ENCODE assay signal across 2 cellular contexts in genomic region chr6:21345704-21346103, GRCh38.
DNase-seq lines count a peak whose midpoint lies in the region; ATAC-seq, FAIRE-seq and TF ChIP-seq lines count a peak whose summit lies in the region.
"Not testable (repeated sequence)": the region's sequence is repeated elsewhere in the genome, so short reads cannot be mapped to it uniquely, and the experiment has no call there.

No MANE protein-coding gene starts in this region.

- not testable (repeated sequence) for H3K9me3 ChIP-seq in HEK293 (ENCODE audit: control insufficient read depth, insufficient read depth, low read depth, low read length); K562 (replicated peaks; ENCODE audit: control insufficient read depth, insufficient read depth, low read depth, low read length)

- not testable (repeated sequence) for DNase-seq in K562 (ENCODE audit: extremely low read depth in 1 of 4, low spot score in 3 of 4)

- not testable (repeated sequence) for TF ChIP-seq POLR2A in K562 (conservative IDR thresholded peaks at IDR 0.05)

- in situ Hi-C loops in K562 (cut with MboI): not testable (repeated sequence)

- 6% methylated on average over 1 of the region's 1 CpG for WGBS in K562 (ENCODE audit: insufficient coverage, low coverage, missing lambda C conversion rate)

- not testable (repeated sequence) for TF ChIP-seq EP300 in K562 (IDR thresholded peaks at IDR 0.05; ENCODE audit: low read length)

- not testable (repeated sequence) for H3K36me3 ChIP-seq in HEK293 (ENCODE audit: control insufficient read depth in 2 of 2, insufficient read depth in 1 of 2, low read length in 2 of 2); K562 (ENCODE audit: control insufficient read depth, insufficient read depth, low read length)

- not testable (repeated sequence) for TF ChIP-seq RAD21 in K562 (CRISPR knock-in tag; conservative IDR thresholded peaks at IDR 0.05 in 1 of 2, IDR thresholded peaks at IDR 0.05 in 1 of 2)

- H3K4me1 ChIP-seq in HEK293 (ENCODE audit: control insufficient read depth, insufficient read depth, low read length): peaks cover 15% of the 10 kb centered on the region
- not testable (repeated sequence) for H3K4me1 ChIP-seq in K562 (replicated peaks in 1 of 2; ENCODE audit: control insufficient read depth in 2 of 2, insufficient read depth in 2 of 2, low read length in 2 of 2)

- H3K9me1 ChIP-seq in K562 (ENCODE audit: control insufficient read depth, insufficient read depth, low read length): not testable (repeated sequence)

- not testable (repeated sequence) for H3K27me3 ChIP-seq in K562 (ENCODE audit: control insufficient read depth in 2 of 2, insufficient read depth in 2 of 2, low read length in 2 of 2)

- BruUV-seq in K562 (replicated peaks; lab: Mats Ljungman, UMichigan): not testable (repeated sequence)

- not testable (repeated sequence) for TF ChIP-seq CTCF in HEK293 (tag by site-specific recombination; IDR thresholded peaks at IDR 0.05); K562 (IDR thresholded peaks at IDR 0.05 in 2 of 3, conservative IDR thresholded peaks at IDR 0.05 in 1 of 3; ENCODE audit: insufficient read depth in 2 of 3, low read depth in 1 of 3, low read length in 3 of 3)

- H3K4me3 ChIP-seq in HEK293 (ENCODE audit: low read depth, low read length); K562: not testable (repeated sequence)

- CTCF ChIA-PET in HEK293 (lab: Yijun Ruan, JAX); K562 (lab: Yijun Ruan, JAX; ENCODE audit: low intra/inter-chr PET ratio): not testable (repeated sequence)

- FAIRE-seq in K562 (lab: Jason Lieb, UNC): not testable (repeated sequence)

- not testable (repeated sequence) for H4K20me1 ChIP-seq in K562 (replicated peaks; ENCODE audit: control insufficient read depth, insufficient read depth, low read length)

- intact Hi-C loops in K562 (cut with micrococcal nuclease): not testable (repeated sequence)

- not testable (repeated sequence) for H3K4me2 ChIP-seq in K562 (ENCODE audit: insufficient read depth, low read length)

- H2AFZ ChIP-seq in K562 (ENCODE audit: low read depth, low read length): not testable (repeated sequence)

- H3K27ac ChIP-seq in HEK293 (ENCODE audit: extremely low read depth, low read depth, low read length); K562 (ENCODE audit: extremely low read depth, low read depth, low read length): not testable (repeated sequence)

- H3K79me2 ChIP-seq in K562 (ENCODE audit: control insufficient read depth, insufficient read depth, low read length): not testable (repeated sequence)

- POLR2A ChIA-PET in HEK293 (lab: Yijun Ruan, JAX): not testable (repeated sequence)
- POLR2A ChIA-PET in K562 (lab: Yijun Ruan, JAX): interaction anchor here (0.6 kb wide), 1 partner anchor 772 kb away, joined by 3 read pairs; no protein-coding TSS in a partner anchor

- H3K9ac ChIP-seq in K562 (ENCODE audit: insufficient read depth in 1 of 2, low read depth in 2 of 2, low read length in 2 of 2): not testable (repeated sequence)

- ATAC-seq in K562: not testable (repeated sequence)

TF ChIP-seq in HEK293, 187 proteins besides CTCF, POLR2A, EP300 and RAD21:
- TF ChIP-seq ZNF146 (tag by site-specific recombination; IDR thresholded peaks at IDR 0.05) (peak; percentile 96), ZNF280D (tag by site-specific recombination; IDR thresholded peaks at IDR 0.05) (0 out of 2 replicates have a peak, but pooled peaks have one; percentile 50)
- TF ChIP-seq, protein P1, sequence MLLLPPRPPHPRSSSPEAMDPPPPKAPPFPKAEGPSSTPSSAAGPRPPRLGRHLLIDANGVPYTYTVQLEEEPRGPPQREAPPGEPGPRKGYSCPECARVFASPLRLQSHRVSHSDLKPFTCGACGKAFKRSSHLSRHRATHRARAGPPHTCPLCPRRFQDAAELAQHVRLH (tag by site-specific recombination; IDR thresholded peaks at IDR 0.05): 0 out of 2 replicates have a peak, but pooled peaks have one; percentile 66

TF ChIP-seq in K562, 482 proteins besides CTCF, POLR2A, EP300 and RAD21:
- TF ChIP-seq ZNF146 (CRISPR knock-in tag; IDR thresholded peaks at IDR 0.05; ENCODE audit: unreplicated experiment): peak; percentile 90
